1 cellular context compared by ENCODE assay signal in genomic region chr2:176496756-176497155, GRCh38.
TF ChIP-seq lines count a peak whose summit lies in the region.

No MANE protein-coding gene starts in this region.

TF ChIP-seq in SK-N-SH, 30 proteins besides CTCF, POLR2A, EP300 and RAD21 (continued from another document):
- TF ChIP-seq REST (IDR thresholded peaks at IDR 0.05; ENCODE audit: low read depth, low read length), result no peak
- no peak for TF ChIP-seq GATA2 (CRISPR knock-in tag; IDR thresholded peaks at IDR 0.05)
- TF ChIP-seq NFIC (IDR thresholded peaks at IDR 0.05; ENCODE audit: borderline replicate concordance), result no peak
- TF ChIP-seq USF2 (IDR thresholded peaks at IDR 0.05; ENCODE audit: borderline replicate concordance, low read depth, low read length), result no peak
- no peak for TF ChIP-seq TAF1 (IDR thresholded peaks at IDR 0.05; ENCODE audit: borderline replicate concordance, low read depth, low read length)
- TF ChIP-seq MEF2A (IDR thresholded peaks at IDR 0.05; ENCODE audit: borderline replicate concordance, low read depth), result no peak
